In genomic region chr1:201904579-201904978, GRCh38 we compare ENCODE assay signal across 1 cellular context.
TF ChIP-seq lines count a peak whose summit lies in the region.

No MANE protein-coding gene starts in this region.

TF ChIP-seq in HepG2, 621 proteins besides CTCF, POLR2A, EP300 and RAD21:
- TF ChIP-seq RFXAP (CRISPR knock-in tag; IDR thresholded peaks at IDR 0.05; ENCODE audit: borderline replicate concordance) (no peak), ZNF7 (CRISPR knock-in tag; IDR thresholded peaks at IDR 0.05) (no peak), CBX1 (IDR thresholded peaks at IDR 0.05; ENCODE audit: low read depth) (no peak), GTF3A (CRISPR knock-in tag; conservative IDR thresholded peaks at IDR 0.05) (no peak), PCBP2 (optimal IDR thresholded peaks at IDR 0.05; ENCODE audit: low read depth, low read length, poor library complexity, severe bottlenecking) (no peak), NFYC (CRISPR knock-in tag; IDR thresholded peaks at IDR 0.05) (no peak), MAFG (CRISPR knock-in tag; IDR thresholded peaks at IDR 0.05) (no peak)
